Comparison of ENCODE assay signal across 9 cellular contexts in genomic region chr6:107712523-107713213, GRCh38.
DNase-seq lines count a peak whose midpoint lies in the region; ATAC-seq and TF ChIP-seq lines count a peak whose summit lies in the region.
"Had no signal": no experiment of that assay in that cellular context is flagged by ENCODE, and none has a peak within 500 bp of the region (broad histone marks: within the 10 kb centered on the region; RNA-seq: fewer than 3 reads in every experiment).

No MANE protein-coding gene starts in this region.

- CTCF ChIA-PET in MCF 10A (lab: Yijun Ruan, JAX), result interaction anchor here (0.6 to 3.1 kb wide), 5 partner anchors 9 to 451 kb away, joined by 3 to 22 read pairs (median 4); no protein-coding TSS in a partner anchor

- BruUV-seq in MCF 10A (replicated peaks; lab: Mats Ljungman, UMichigan), result no TSS peak

- POLR2A ChIA-PET in MCF 10A (lab: Yijun Ruan, JAX), result interaction anchor here (0.9 to 1.5 kb wide), 3 partner anchors 9 to 107 kb away, joined by 3 to 5 read pairs (median 3); no protein-coding TSS in a partner anchor

- H3K79me2 ChIP-seq in osteoblast (ENCODE audit: insufficient read depth, low read length), result no peaks in the 10 kb centered on the region

- H3K4me3 ChIP-seq in osteoblast (ENCODE audit: insufficient read depth, low read length), result peak overlapping the region; percentile 49
- H3K4me3 ChIP-seq: cardiac muscle cell had no signal

- H3K4me2 ChIP-seq in osteoblast (ENCODE audit: insufficient read depth, low read length), result peak overlapping the region; percentile 79

- H3K36me3 Mint-ChIP-seq in MCF 10A (ENCODE audit: insufficient read depth, unreplicated experiment) (no peaks in the 10 kb centered on the region), endothelial cell (ENCODE audit: low read depth, unreplicated experiment) (no peaks in the 10 kb centered on the region)

- H3K4me3 Mint-ChIP-seq in MCF 10A (ENCODE audit: unreplicated experiment), result peak overlapping the region; percentile 60
- no peak overlapping the region for H3K4me3 Mint-ChIP-seq in endothelial cell (ENCODE audit: unreplicated experiment)

- H3K9me3 Mint-ChIP-seq in MCF 10A (ENCODE audit: unreplicated experiment) (no peaks in the 10 kb centered on the region), endothelial cell (ENCODE audit: unreplicated experiment) (no peaks in the 10 kb centered on the region)

- H4K20me1 ChIP-seq in osteoblast (ENCODE audit: insufficient read depth, low read length), result no peaks in the 10 kb centered on the region

- peaks cover 12% of the 10 kb centered on the region for H3K4me1 ChIP-seq in osteoblast (ENCODE audit: insufficient read depth, low read length)

- peak; percentile 45 for DNase-seq in EL
- DNase-seq in LHCN-M2 (ENCODE audit: low read depth), result peak; percentile 24
- DNase-seq in MCF 10A (ENCODE audit: unreplicated experiment), result peak; percentile 49
- DNase-seq in osteoblast (ENCODE audit: insufficient read length, low spot score, missing footprints), result no peak
- no peak for DNase-seq in endothelial cell (ENCODE audit: low spot score)
- DNase-seq in RKO (ENCODE audit: low spot score), result no peak
- DNase-seq in amniotic stem cell (lab: John Stamatoyannopoulos, UW), result no peak

- H3K27me3 Mint-ChIP-seq in MCF 10A (ENCODE audit: insufficient read depth, unreplicated experiment), result peaks cover 12% of the 10 kb centered on the region
- peaks cover 7% of the 10 kb centered on the region for H3K27me3 Mint-ChIP-seq in endothelial cell (ENCODE audit: unreplicated experiment)

- H3K27me3 ChIP-seq in osteoblast (ENCODE audit: insufficient read depth, low read length), result no peaks in the 10 kb centered on the region
- H3K27me3 ChIP-seq: cardiac muscle cell had no signal

- peaks cover 15% of the 10 kb centered on the region for H3K4me1 Mint-ChIP-seq in MCF 10A (ENCODE audit: insufficient read depth, unreplicated experiment)
- H3K4me1 Mint-ChIP-seq in endothelial cell (ENCODE audit: unreplicated experiment), result peaks cover 8% of the 10 kb centered on the region

- ATAC-seq in HG02973 (IDR thresholded peaks at IDR 0.05; ENCODE audit: unreplicated experiment), result no peak

- H2AFZ ChIP-seq in osteoblast (ENCODE audit: low read length), result peak overlapping the region; percentile 50

- H3K27ac ChIP-seq in osteoblast (ENCODE audit: low read depth, low read length), result no peak overlapping the region
- H3K27ac ChIP-seq: cardiac muscle cell had no signal

- no peaks in the 10 kb centered on the region for H3K36me3 ChIP-seq in osteoblast (ENCODE audit: insufficient read depth, low read length)
- H3K36me3 ChIP-seq: cardiac muscle cell had no signal

- TF ChIP-seq CTCF in MCF 10A (IDR thresholded peaks at IDR 0.05; ENCODE audit: unreplicated experiment) (no peak), osteoblast (IDR thresholded peaks at IDR 0.05; ENCODE audit: extremely low read depth, low read depth, low read length) (no peak), endothelial cell (IDR thresholded peaks at IDR 0.05; ENCODE audit: unreplicated experiment) (no peak)

- intact Hi-C loops in MCF 10A (cut with micrococcal nuclease), result no loop called here

- no peaks in the 10 kb centered on the region for H3K9me3 ChIP-seq in osteoblast (ENCODE audit: low read depth, low read length)

- peak overlapping the region; percentile 46 for H3K27ac Mint-ChIP-seq in MCF 10A (ENCODE audit: low read depth, unreplicated experiment)
- no peak overlapping the region for H3K27ac Mint-ChIP-seq in endothelial cell (ENCODE audit: unreplicated experiment)

Comparison
In these comparisons a context has a peak if more than half of its experiments do, and no peak if none do; other contexts are left out.
1. DNase-seq: peak in EL (single experiment), LHCN-M2 (single experiment) and MCF 10A (single experiment); none in osteoblast (single experiment), endothelial cell (single experiment), RKO (single experiment) and amniotic stem cell (single experiment).